ENCODE assay signal across 8 cellular contexts in genomic region chr18:76914796-76915195, GRCh38.
"Had no signal": no experiment of that assay in that cellular context is flagged by ENCODE, and none has a peak within 500 bp of the region (broad histone marks: within the 10 kb centered on the region; RNA-seq: fewer than 3 reads in every experiment).

No MANE protein-coding gene starts in this region.

- ATAC-seq: HCT116, HepG2 had no signal

- H3K27ac ChIP-seq: HL-60 had no signal

- H3K9me3 Mint-ChIP-seq: HFFc6, IgD-negative memory B cell had no signal

- H3K27me3 Mint-ChIP-seq: IgD-negative memory B cell had no signal

- H3K9me3 ChIP-seq: HAP-1 had no signal

- H3K4me1 ChIP-seq: HAP-1 had no signal

- H3K4me3 Mint-ChIP-seq: HFFc6, IgD-negative memory B cell had no signal

- DNase-seq: GOT3, H7, HFFc6 had no signal

- FAIRE-seq: HepG2 had no signal

- H3K27ac Mint-ChIP-seq: HFFc6, IgD-negative memory B cell had no signal

- H3K4me3 ChIP-seq: HAP-1 had no signal
